In the genomic region with DNA sequence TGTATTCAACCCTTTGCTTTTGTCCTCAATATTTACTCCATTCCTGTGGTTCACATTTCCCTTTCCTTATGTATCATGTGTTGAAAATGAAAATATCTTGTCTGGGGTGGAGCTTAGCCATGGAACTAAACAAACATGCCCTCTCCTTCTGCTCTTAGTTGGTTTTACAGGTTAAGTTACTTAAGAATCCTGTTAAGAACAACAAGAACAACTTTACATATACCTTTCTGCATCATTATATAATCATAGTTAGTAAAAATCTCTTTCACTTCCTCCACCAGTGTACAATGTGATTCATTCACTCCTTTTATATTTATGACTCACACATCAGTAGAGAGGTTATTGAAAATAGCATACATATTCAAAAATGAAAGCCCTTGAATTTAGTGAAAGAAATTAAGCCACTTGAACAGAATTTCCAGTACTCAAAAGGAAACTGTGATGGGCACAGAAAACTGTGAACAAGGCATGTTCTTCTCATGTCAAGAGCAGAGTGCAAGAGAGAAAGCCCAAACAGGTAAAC, we compare ENCODE assay signal across 9 cellular contexts.
DNase-seq lines count a peak whose midpoint lies in the region; ATAC-seq, FAIRE-seq and TF ChIP-seq lines count a peak whose summit lies in the region.
"Had no signal": no experiment of that assay in that cellular context is flagged by ENCODE, and none has a peak within 500 bp of the region (broad histone marks: within the 10 kb centered on the region; RNA-seq: fewer than 3 reads in every experiment).

No MANE protein-coding gene starts in this region.

- POLR2A ChIA-PET in OCI-LY7 (lab: Charles Lee), result interaction anchor here (1.1 kb wide), 1 partner anchor 40 kb away, joined by 3 read pairs; no protein-coding TSS in a partner anchor
- POLR2A ChIA-PET in CD8-positive, alpha-beta memory T cell (lab: Charles Lee), result no interaction called here

- no peaks in the 10 kb centered on the region for H3K36me3 ChIP-seq in hepatocyte (replicated peaks; ENCODE audit: insufficient read depth, low read depth)
- H3K36me3 ChIP-seq in OCI-LY7 (ENCODE audit: insufficient read depth, low read length), result no peaks in the 10 kb centered on the region
- no peaks in the 10 kb centered on the region for H3K36me3 ChIP-seq in CD8-positive, alpha-beta memory T cell (ENCODE audit: insufficient read depth, low read length)

- H2AFZ ChIP-seq in hepatocyte (no peak overlapping the region), OCI-LY7 (ENCODE audit: low read length) (no peak overlapping the region)

- FAIRE-seq in GM18507 (lab: Jason Lieb, UNC), result peak; percentile 69
- FAIRE-seq in HTR-8/SVneo (lab: Jason Lieb, UNC), result no peak

- H3K4me1 ChIP-seq in hepatocyte (ENCODE audit: insufficient read depth) (peaks cover 7% of the 10 kb centered on the region), OCI-LY7 (ENCODE audit: insufficient read depth, low read length, poor library complexity, severe bottlenecking) (no peaks in the 10 kb centered on the region)
- H3K4me1 ChIP-seq in CD8-positive, alpha-beta memory T cell (ENCODE audit: insufficient read depth, low read length), result no peaks in the 10 kb centered on the region

- peak; percentile 95 for ATAC-seq in GM21723 (IDR thresholded peaks at IDR 0.05; ENCODE audit: unreplicated experiment)
- ATAC-seq in effector memory CD8-positive, alpha-beta T cell (replicated peaks), result no peak

- intact Hi-C loops in OCI-LY7 (cut with micrococcal nuclease; ENCODE audit: unreplicated experiment), result no loop called here

- H3K4me3 ChIP-seq in hepatocyte, result no peak overlapping the region
- H3K4me3 ChIP-seq in OCI-LY7 (ENCODE audit: low read depth, low read length, poor library complexity, severe bottlenecking), result no peak overlapping the region
- H3K4me3 ChIP-seq in CD8-positive, alpha-beta memory T cell (ENCODE audit: low read length), result no peak overlapping the region

- H3K79me2 ChIP-seq in hepatocyte (no peaks in the 10 kb centered on the region), OCI-LY7 (ENCODE audit: insufficient read depth, low read depth, low read length) (no peaks in the 10 kb centered on the region)

- no peak overlapping the region for H3K4me3 Mint-ChIP-seq in effector memory CD8-positive, alpha-beta T cell
- H3K4me3 Mint-ChIP-seq in CD8-positive, alpha-beta memory T cell, result no peak overlapping the region
- H3K4me3 Mint-ChIP-seq: brain had no signal

- no TSS peak for BruUV-seq in OCI-LY7 (replicated peaks; lab: Mats Ljungman, UMichigan)

- H3K4me2 ChIP-seq in hepatocyte, result peak overlapping the region; percentile 42
- H3K4me2 ChIP-seq in OCI-LY7 (ENCODE audit: low read length), result no peak overlapping the region

- no peaks in the 10 kb centered on the region for H3K9me3 Mint-ChIP-seq in effector memory CD8-positive, alpha-beta T cell
- peaks cover 0 to 12% (median 2%) of the 10 kb centered on the region in 5 donors for H3K9me3 Mint-ChIP-seq in CD8-positive, alpha-beta memory T cell

- H3K27me3 Mint-ChIP-seq in effector memory CD8-positive, alpha-beta T cell, result no peaks in the 10 kb centered on the region
- H3K27me3 Mint-ChIP-seq in CD8-positive, alpha-beta memory T cell, result no peaks in the 10 kb centered on the region
- H3K27me3 Mint-ChIP-seq: brain had no signal

- CTCF ChIA-PET in OCI-LY7 (lab: Charles Lee; ENCODE audit: unreplicated experiment), result no interaction called here
- CTCF ChIA-PET in CD8-positive, alpha-beta memory T cell (lab: Charles Lee), result interaction anchor here (1.1 kb wide), 1 partner anchor 12 kb away, joined by 3 read pairs; no protein-coding TSS in a partner anchor

- no peak for DNase-seq in GM18507 (ENCODE audit: extremely low spot score, insufficient read length, low read depth)
- DNase-seq in HTR-8/SVneo (ENCODE audit: insufficient read length, low spot score), result peak; percentile 2
- DNase-seq in hepatocyte (ENCODE audit: low spot score), result no peak
- no peak for DNase-seq in effector memory CD8-positive, alpha-beta T cell
- no peak for DNase-seq in OCI-LY7 (ENCODE audit: low spot score)
- no peak for DNase-seq in Kasumi-1 (lab: John Stamatoyannopoulos, UW)
- DNase-seq in CD8-positive, alpha-beta memory T cell, result no peak

- no peaks in the 10 kb centered on the region for H3K36me3 Mint-ChIP-seq in effector memory CD8-positive, alpha-beta T cell (ENCODE audit: insufficient read depth)
- H3K36me3 Mint-ChIP-seq in CD8-positive, alpha-beta memory T cell, result peaks cover 24 to 52% (median 47%) of the 10 kb centered on the region in 3 donors

- no peaks in the 10 kb centered on the region for H3K27me3 ChIP-seq in hepatocyte
- no peaks in the 10 kb centered on the region for H3K27me3 ChIP-seq in CD8-positive, alpha-beta memory T cell (ENCODE audit: insufficient read depth, low read length, poor library complexity, severe bottlenecking)

- H3K9me2 ChIP-seq in hepatocyte (replicated peaks; ENCODE audit: insufficient read depth) (no peaks in the 10 kb centered on the region), OCI-LY7 (ENCODE audit: insufficient read depth, low read length) (no peaks in the 10 kb centered on the region)

- peaks cover 0 to 10% of the 10 kb centered on the region in 2 donors for H3K4me1 Mint-ChIP-seq in effector memory CD8-positive, alpha-beta T cell (ENCODE audit: low read depth in 2 of 2)
- peaks cover 0 to 2% (median 0%) of the 10 kb centered on the region in 3 donors for H3K4me1 Mint-ChIP-seq in CD8-positive, alpha-beta memory T cell
- H3K4me1 Mint-ChIP-seq: brain had no signal

- H3K27ac Mint-ChIP-seq in effector memory CD8-positive, alpha-beta T cell, result peak overlapping the region in 1 of 2 donors; percentile 67
- H3K27ac Mint-ChIP-seq in CD8-positive, alpha-beta memory T cell, result peak overlapping the region in 1 of 8 donors; percentile 22

- H4K20me1 ChIP-seq in hepatocyte (ENCODE audit: insufficient read depth, poor library complexity, severe bottlenecking) (no peaks in the 10 kb centered on the region), OCI-LY7 (ENCODE audit: insufficient read depth, low read length) (no peaks in the 10 kb centered on the region)

- H3K27ac ChIP-seq in hepatocyte (peak overlapping the region; percentile 50), OCI-LY7 (ENCODE audit: low read depth, low read length, poor library complexity, severe bottlenecking) (no peak overlapping the region)
- no peak overlapping the region for H3K27ac ChIP-seq in CD8-positive, alpha-beta memory T cell (ENCODE audit: low read depth, low read length)

- TF ChIP-seq CTCF in hepatocyte (IDR thresholded peaks at IDR 0.05; ENCODE audit: poor library complexity) (no peak), OCI-LY7 (conservative IDR thresholded peaks at IDR 0.05; ENCODE audit: low read length) (no peak)

- H3K9me3 ChIP-seq in hepatocyte (ENCODE audit: low read depth) (no peaks in the 10 kb centered on the region), OCI-LY7 (ENCODE audit: low read length) (no peaks in the 10 kb centered on the region)
- no peaks in the 10 kb centered on the region for H3K9me3 ChIP-seq in CD8-positive, alpha-beta memory T cell (ENCODE audit: low read length)
